Comparison of ENCODE assay signal across 22 cellular contexts in genomic region chr3:56811545-56812202, GRCh38. TPM values are rescaled to one million over a fixed set of nuclear protein-coding genes. Genes with fewer than 3 reads are reported as not detected.
DNase-seq lines count a peak whose midpoint lies in the region; ATAC-seq and TF ChIP-seq lines count a peak whose summit lies in the region.
"Had no signal": no experiment of that assay in that cellular context is flagged by ENCODE, and none has a peak within 500 bp of the region (broad histone marks: within the 10 kb centered on the region; RNA-seq: fewer than 3 reads in every experiment).

No MANE protein-coding gene starts in this region.

- H3K9me3 ChIP-seq in CD8-positive, alpha-beta T cell (ENCODE audit: low read length): no peaks in the 10 kb centered on the region
- no peaks in the 10 kb centered on the region for H3K9me3 ChIP-seq in naive thymus-derived CD4-positive, alpha-beta T cell (ENCODE audit: control insufficient read depth in 2 of 3, low read length in 3 of 3)
- H3K9me3 ChIP-seq: ascending aorta, HAP-1, thoracic aorta had no signal

- H3K27me3 ChIP-seq in CD8-positive, alpha-beta T cell (ENCODE audit: insufficient read depth, low read length): no peaks in the 10 kb centered on the region
- H3K27me3 ChIP-seq in naive thymus-derived CD4-positive, alpha-beta T cell (ENCODE audit: control insufficient read depth in 2 of 2, insufficient read depth in 2 of 2, low read length in 2 of 2): no peaks in the 10 kb centered on the region
- H3K27me3 ChIP-seq: ascending aorta had no signal

- POLR2A ChIA-PET in CD8-positive, alpha-beta T cell (lab: Charles Lee): interaction anchor here (0.6 to 1.5 kb wide), 8 partner anchors 10 to 184 kb away, joined by 3 to 7 read pairs (median 4); partner anchors contain the start of genes ARHGEF3 and TASOR
- POLR2A ChIA-PET in naive thymus-derived CD4-positive, alpha-beta T cell (lab: Charles Lee): interaction anchor here (0.6 to 5.8 kb wide), 8 partner anchors 12 to 1626 kb away, joined by 3 to 55 read pairs (median 4); partner anchors contain the start of gene ARHGEF3

- H3K27me3 Mint-ChIP-seq in CD8-positive, alpha-beta T cell (ENCODE audit: low read depth): no peaks in the 10 kb centered on the region
- no peaks in the 10 kb centered on the region for H3K27me3 Mint-ChIP-seq in naive thymus-derived CD4-positive, alpha-beta T cell
- H3K27me3 Mint-ChIP-seq: B cell, naive B cell had no signal

- H3K4me3 Mint-ChIP-seq in CD8-positive, alpha-beta T cell: no peak overlapping the region
- peak overlapping the region in 8 of 10 donors; percentile 16 to 76 (median 62) for H3K4me3 Mint-ChIP-seq in naive thymus-derived CD4-positive, alpha-beta T cell
- H3K4me3 Mint-ChIP-seq: B cell, immature natural killer cell had no signal

- CTCF ChIA-PET in CD8-positive, alpha-beta T cell (lab: Charles Lee): interaction anchor here (0.7 to 3.7 kb wide), 12 partner anchors 8 to 184 kb away, joined by 3 to 24 read pairs (median 4); partner anchors contain the start of gene ARHGEF3
- CTCF ChIA-PET in naive thymus-derived CD4-positive, alpha-beta T cell (lab: Charles Lee): interaction anchor here (0.6 to 2.4 kb wide), 6 partner anchors 10 to 196 kb away, joined by 3 to 10 read pairs (median 4); partner anchors contain the start of gene ARHGEF3

- H3K4me3 ChIP-seq in CD8-positive, alpha-beta T cell (ENCODE audit: low read depth, low read length): no peak overlapping the region
- H3K4me3 ChIP-seq in naive thymus-derived CD4-positive, alpha-beta T cell (ENCODE audit: low read length): no peak overlapping the region
- H3K4me3 ChIP-seq: ascending aorta, HAP-1, lung, skin epidermis, thoracic aorta had no signal

- DNase-seq in CD8-positive, alpha-beta T cell: no peak
- DNase-seq in naive thymus-derived CD4-positive, alpha-beta T cell: no peak
- DNase-seq in caudate nucleus (lab: John Stamatoyannopoulos, UW) (no peak), globus pallidus (ENCODE audit: low spot score) (no peak)
- no peak for DNase-seq in stimulated activated CD4-positive, alpha-beta T cell treated with anti-CD3 and anti-CD28 coated beads, Interleukin-4, amount 100 ng/mL, for 1 hour
- DNase-seq: activated effector memory CD4-positive, alpha-beta T cell treated with anti-CD3 and anti-CD28 coated beads, Interleukin-2, amount 50 U/mL, for 16 hours; cortex of kidney; immature natural killer cell; naive B cell; NCI-H1048; NCI-H748 treated with DMSO at 0.1 percent for 48 hours; stimulated activated CD4-positive, alpha-beta T cell treated with anti-CD3 and anti-CD28 coated beads, Interleukin-4, amount 100 ng/mL, for 4 hours; stimulated activated CD8-positive, alpha-beta memory T cell treated with anti-CD3 and anti-CD28 coated beads, Interleukin-4, amount 100 ng/mL, for 48 hours; SW 1271 had no signal

- H3K4me1 Mint-ChIP-seq in CD8-positive, alpha-beta T cell (ENCODE audit: low read depth): peaks cover 57% of the 10 kb centered on the region
- peaks cover 34 to 76% (median 64%) of the 10 kb centered on the region in 7 donors for H3K4me1 Mint-ChIP-seq in naive thymus-derived CD4-positive, alpha-beta T cell

- H3K36me3 ChIP-seq in CD8-positive, alpha-beta T cell (ENCODE audit: insufficient read depth, low read length): no peaks in the 10 kb centered on the region
- H3K36me3 ChIP-seq in naive thymus-derived CD4-positive, alpha-beta T cell (ENCODE audit: control insufficient read depth in 2 of 3, insufficient read depth in 3 of 3, low read length in 3 of 3): no peaks in the 10 kb centered on the region
- H3K36me3 ChIP-seq: ascending aorta, HAP-1, thoracic aorta had no signal

- H3K9me3 Mint-ChIP-seq in CD8-positive, alpha-beta T cell: no peaks in the 10 kb centered on the region
- H3K9me3 Mint-ChIP-seq in naive thymus-derived CD4-positive, alpha-beta T cell: no peaks in the 10 kb centered on the region
- H3K9me3 Mint-ChIP-seq: immature natural killer cell, naive B cell had no signal

- intact Hi-C loops in CD8-positive, alpha-beta T cell (cut with DNase I, micrococcal nuclease): loop anchor here in 1 of 2 experiments (2.0 kb wide), 1 partner anchor 15 kb away; no protein-coding TSS in a partner anchor
- intact Hi-C loops in naive thymus-derived CD4-positive, alpha-beta T cell (cut with micrococcal nuclease): no loop called here

- H3K4me1 ChIP-seq in CD8-positive, alpha-beta T cell (ENCODE audit: insufficient read depth, low read length): peaks cover 39% of the 10 kb centered on the region
- peaks cover 29 to 39% of the 10 kb centered on the region in 2 donors for H3K4me1 ChIP-seq in naive thymus-derived CD4-positive, alpha-beta T cell (ENCODE audit: control insufficient read depth in 2 of 2, insufficient read depth in 2 of 2, low read length in 2 of 2)
- H3K4me1 ChIP-seq: ascending aorta, HAP-1 had no signal

- no peak for ATAC-seq in CD8-positive, alpha-beta T cell
- ATAC-seq in naive thymus-derived CD4-positive, alpha-beta T cell: no peak

- TF ChIP-seq CTCF in C4-2B (conservative IDR thresholded peaks at IDR 0.05) (no peak), VCaP (conservative IDR thresholded peaks at IDR 0.05) (no peak)
- no peak for TF ChIP-seq CTCF in CD8-positive, alpha-beta T cell (IDR thresholded peaks at IDR 0.05)

- H3K27ac ChIP-seq in C4-2B (peak overlapping the region; percentile 28; the same call in 1 of the 2 replicates), VCaP (peak overlapping the region; percentile 90), caudate nucleus (ENCODE audit: low read depth, low read length) (no peak overlapping the region)
- no peak overlapping the region for H3K27ac ChIP-seq in CD8-positive, alpha-beta T cell (ENCODE audit: low read depth, low read length)
- H3K27ac ChIP-seq in naive thymus-derived CD4-positive, alpha-beta T cell (ENCODE audit: low read depth, low read length): no peak overlapping the region
- H3K27ac ChIP-seq: ascending aorta, thoracic aorta had no signal

- H3K36me3 Mint-ChIP-seq in CD8-positive, alpha-beta T cell: no peaks in the 10 kb centered on the region
- H3K36me3 Mint-ChIP-seq in naive thymus-derived CD4-positive, alpha-beta T cell: peaks cover 0 to 4% (median 0%) of the 10 kb centered on the region in 5 donors
- H3K36me3 Mint-ChIP-seq: immature natural killer cell, naive B cell had no signal

- H3K27ac Mint-ChIP-seq in CD8-positive, alpha-beta T cell: peak overlapping the region; percentile 71
- H3K27ac Mint-ChIP-seq in naive thymus-derived CD4-positive, alpha-beta T cell: peak overlapping the region in 8 of 9 donors; percentile 42 to 92 (median 88)
- H3K27ac Mint-ChIP-seq: B cell had no signal

RNA-seq across cellular contexts. Expression of gene ARHGEF3, which starts 9.9 kb away (rescaled TPM):
- 10 to 100 TPM; 38.8 to 39.9 TPM for total RNA-seq in CD8-positive, alpha-beta T cell
- total RNA-seq in naive thymus-derived CD4-positive, alpha-beta T cell: 10 to 100 TPM; 79.6 to 99.7 (median 87.0) TPM
- polyA plus RNA-seq in naive thymus-derived CD4-positive, alpha-beta T cell: 10 to 100 TPM; 78.8 to 94.7 TPM

Comparison
In these comparisons a context has a peak if more than half of its experiments do, and no peak if none do; other contexts are left out.
1. H3K27ac ChIP-seq: peak in C4-2B (single experiment) and VCaP (single experiment); none in CD8-positive, alpha-beta T cell (single experiment), naive thymus-derived CD4-positive, alpha-beta T cell (single experiment) and caudate nucleus (single experiment).